Comparison of ENCODE assay signal across 1 cellular context in genomic region chr5:96148376-96148775, GRCh38.
TF ChIP-seq lines count a peak whose summit lies in the region.

No MANE protein-coding gene starts in this region.

TF ChIP-seq in IMR-90, 13 proteins besides CTCF, POLR2A, EP300 and RAD21 (continued from another document):
- TF ChIP-seq MAZ (IDR thresholded peaks at IDR 0.05; ENCODE audit: borderline replicate concordance, low read depth, low read length) (no peak), RFX5 (IDR thresholded peaks at IDR 0.05; ENCODE audit: low read depth, low read length) (no peak), BHLHE40 (IDR thresholded peaks at IDR 0.05; ENCODE audit: low read depth, low read length) (no peak)
- TF ChIP-seq, protein P1, sequence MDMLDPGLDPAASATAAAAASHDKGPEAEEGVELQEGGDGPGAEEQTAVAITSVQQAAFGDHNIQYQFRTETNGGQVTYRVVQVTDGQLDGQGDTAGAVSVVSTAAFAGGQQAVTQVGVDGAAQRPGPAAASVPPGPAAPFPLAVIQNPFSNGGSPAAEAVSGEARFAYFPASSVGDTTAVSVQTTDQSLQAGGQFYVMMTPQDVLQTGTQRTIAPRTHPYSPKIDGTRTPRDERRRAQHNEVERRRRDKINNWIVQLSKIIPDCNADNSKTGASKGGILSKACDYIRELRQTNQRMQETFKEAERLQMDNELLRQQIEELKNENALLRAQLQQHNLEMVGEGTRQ (IDR thresholded peaks at IDR 0.05; ENCODE audit: low read depth, low read length), result no peak
